ENCODE assay signal across 20 cellular contexts in the genomic region with DNA sequence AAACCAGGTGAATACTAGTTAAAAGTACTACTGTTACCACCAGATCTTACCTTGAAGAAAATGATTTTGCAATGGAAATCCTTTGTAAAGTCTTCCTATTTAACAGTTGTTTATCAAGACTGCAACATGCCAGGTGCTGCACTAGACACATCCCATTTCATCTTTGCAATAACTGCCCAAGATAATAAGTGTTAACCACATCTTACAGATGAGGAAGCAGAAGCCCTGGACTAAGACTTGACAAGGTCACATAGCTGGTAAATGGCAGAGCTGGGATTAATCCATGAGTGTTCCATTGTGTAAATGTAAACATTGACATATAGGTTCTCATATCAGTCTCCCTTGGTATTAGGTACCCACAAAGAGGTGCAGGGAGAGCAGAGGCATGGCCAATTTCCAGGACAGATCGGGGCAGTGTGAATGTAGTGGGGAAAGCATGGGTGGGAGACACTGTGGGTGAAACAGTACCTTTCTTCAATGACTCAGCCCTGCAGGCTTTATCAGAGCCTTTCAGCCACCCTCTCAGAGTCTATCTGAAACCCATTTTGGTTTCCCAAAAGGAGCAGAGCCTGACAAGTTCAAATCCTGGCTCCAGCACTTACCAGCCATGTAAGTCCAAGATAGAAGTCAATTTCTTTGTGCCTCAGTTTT. TPM values are rescaled to one million over a fixed set of nuclear protein-coding genes. Genes with fewer than 3 reads are reported as not detected.
DNase-seq lines count a peak whose midpoint lies in the region; ATAC-seq, FAIRE-seq and TF ChIP-seq lines count a peak whose summit lies in the region.
"Had no signal": no experiment of that assay in that cellular context is flagged by ENCODE, and none has a peak within 500 bp of the region (broad histone marks: within the 10 kb centered on the region; RNA-seq: fewer than 3 reads in every experiment).

No MANE protein-coding gene starts in this region.

- DNase-seq in activated naive CD4-positive, alpha-beta T cell treated with anti-CD3 and anti-CD28 coated beads, Interleukin-2, amount 50 U/mL, for 72 hours (ENCODE audit: low spot score in 2 of 2), result no peak
- DNase-seq in activated naive CD4-positive, alpha-beta T cell (lab: John Stamatoyannopoulos, UW), result no peak
- no peak for DNase-seq in Panc1 (ENCODE audit: low read depth, low spot score)
- DNase-seq in K562 (ENCODE audit: extremely low read depth in 1 of 4, low spot score in 3 of 4), result no peak
- no peak for DNase-seq in spleen
- DNase-seq in NCI-H1417 (lab: John Stamatoyannopoulos, UW), result no peak
- DNase-seq: activated CD4-positive, alpha-beta T cell treated with anti-CD3 and anti-CD28 coated beads for 48 hours; activated naive CD8-positive, alpha-beta T cell treated with anti-CD3 and anti-CD28 coated beads, Interleukin-2, amount 10 ng/mL, durations not matched to agents 7 days and 5 days; activated T-cell treated with anti-CD3 and anti-CD28 coated beads for 4 hours; CD4-positive, CD25-positive, alpha-beta regulatory T cell; DMS79; NCI-H1930; NCI-H524; T-helper 9 cell; transverse colon had no signal

- peak; percentile 30 to 39 for ATAC-seq in activated naive CD4-positive, alpha-beta T cell treated with anti-CD3 and anti-CD28 coated beads, Interleukin-2, amount 50 U/mL, for 72 hours
- ATAC-seq in Panc1 (no peak), K562 (no peak), GM21390 (IDR thresholded peaks at IDR 0.05; ENCODE audit: unreplicated experiment) (no peak), GM19324 (IDR thresholded peaks at IDR 0.05; ENCODE audit: low FRiP score, unreplicated experiment) (no peak)

- no peak overlapping the region for H2AFZ ChIP-seq in K562 (ENCODE audit: low read depth, low read length)
- H2AFZ ChIP-seq: neural progenitor cell had no signal

- CTCF ChIA-PET in Panc1 (lab: Charles Lee), result no interaction called here
- CTCF ChIA-PET in K562 (lab: Yijun Ruan, JAX; ENCODE audit: low intra/inter-chr PET ratio), result no interaction called here

- peak; percentile 55 for FAIRE-seq in K562 (lab: Jason Lieb, UNC)
- FAIRE-seq: bronchial epithelial cell had no signal

- TF ChIP-seq CTCF in Panc1 (IDR thresholded peaks at IDR 0.05) (no peak), K562 (IDR thresholded peaks at IDR 0.05 in 2 of 3, conservative IDR thresholded peaks at IDR 0.05 in 1 of 3; ENCODE audit: insufficient read depth in 2 of 3, low read depth in 1 of 3, low read length in 3 of 3) (no peak), spleen (IDR thresholded peaks at IDR 0.05 in 8 of 11, conservative IDR thresholded peaks at IDR 0.05 in 3 of 11) (no peak)

- intact Hi-C loops in Panc1 (cut with micrococcal nuclease; ENCODE audit: unreplicated experiment) (loop anchor here (10.0 kb wide), 1 partner anchor 106 kb away; no protein-coding TSS in a partner anchor), K562 (cut with micrococcal nuclease) (no loop called here), spleen (cut with DNase I; ENCODE audit: low total_unique reads) (no loop called here)

- peaks cover 0 to 14% of the 10 kb centered on the region in 2 donors for H3K36me3 Mint-ChIP-seq in activated naive CD4-positive, alpha-beta T cell treated with anti-CD3 and anti-CD28 coated beads, Interleukin-2, amount 50 U/mL, for 72 hours
- H3K36me3 Mint-ChIP-seq: CD4-positive, CD25-positive, alpha-beta regulatory T cell; neural progenitor cell had no signal

- H3K27ac Mint-ChIP-seq in activated naive CD4-positive, alpha-beta T cell treated with anti-CD3 and anti-CD28 coated beads, Interleukin-2, amount 50 U/mL, for 72 hours, result no peak overlapping the region
- H3K27ac Mint-ChIP-seq: activated naive CD8-positive, alpha-beta T cell treated with anti-CD3 and anti-CD28 coated beads, Interleukin-2, amount 10 ng/mL, durations not matched to agents 7 days and 5 days; CD4-positive, CD25-positive, alpha-beta regulatory T cell; neural progenitor cell had no signal

- H3K27ac ChIP-seq in Panc1 (ENCODE audit: low read length) (no peak overlapping the region; the same call in 1 of the 2 replicates), K562 (ENCODE audit: extremely low read depth, low read depth, low read length) (no peak overlapping the region), spleen (no peak overlapping the region)
- H3K27ac ChIP-seq: neural progenitor cell had no signal

- TF ChIP-seq POLR2A in K562 (conservative IDR thresholded peaks at IDR 0.05), result no peak
- no peak for TF ChIP-seq POLR2A in spleen (IDR thresholded peaks at IDR 0.05)

- H3K4me2 ChIP-seq in K562 (ENCODE audit: insufficient read depth, low read length), result peak overlapping the region; percentile 39; the same call in 1 of the 2 replicates
- H3K4me2 ChIP-seq: neural progenitor cell had no signal

- no peaks in the 10 kb centered on the region for H3K36me3 ChIP-seq in Panc1 (ENCODE audit: control insufficient read depth, insufficient read depth, low read length)
- no peaks in the 10 kb centered on the region for H3K36me3 ChIP-seq in K562 (ENCODE audit: control insufficient read depth, insufficient read depth, low read length)
- H3K36me3 ChIP-seq in spleen, result no peaks in the 10 kb centered on the region
- H3K36me3 ChIP-seq: neural progenitor cell, transverse colon had no signal

- no peaks in the 10 kb centered on the region for H3K9me1 ChIP-seq in K562 (ENCODE audit: control insufficient read depth, insufficient read depth, low read length)

- BruUV-seq in Panc1 (replicated peaks; lab: Mats Ljungman, UMichigan) (TSS peak; percentile 46), K562 (replicated peaks; lab: Mats Ljungman, UMichigan) (no TSS peak)

- H3K4me1 ChIP-seq in Panc1 (ENCODE audit: control insufficient read depth, insufficient read depth, low read length) (peaks cover 41% of the 10 kb centered on the region), K562 (replicated peaks in 1 of 2; ENCODE audit: control insufficient read depth in 2 of 2, insufficient read depth in 2 of 2, low read length in 2 of 2) (peaks cover 26 to 55% of the 10 kb centered on the region in 2 experiments), spleen (peaks cover 4 to 72% (median 32%) of the 10 kb centered on the region in 6 donors)

- H3K27me3 ChIP-seq in Panc1 (ENCODE audit: control insufficient read depth, insufficient read depth, low read length) (no peaks in the 10 kb centered on the region), K562 (ENCODE audit: control insufficient read depth in 2 of 2, insufficient read depth in 2 of 2, low read length in 2 of 2) (no peaks in the 10 kb centered on the region), spleen (replicated peaks in 1 of 7) (peaks cover 0 to 6% (median 0%) of the 10 kb centered on the region in 7 donors)
- H3K27me3 ChIP-seq: neural progenitor cell, transverse colon had no signal

- H4K20me1 ChIP-seq in K562 (replicated peaks; ENCODE audit: control insufficient read depth, insufficient read depth, low read length), result no peaks in the 10 kb centered on the region

- no peaks in the 10 kb centered on the region for H3K9me3 Mint-ChIP-seq in activated naive CD4-positive, alpha-beta T cell treated with anti-CD3 and anti-CD28 coated beads, Interleukin-2, amount 50 U/mL, for 72 hours
- H3K9me3 Mint-ChIP-seq: activated naive CD8-positive, alpha-beta T cell treated with anti-CD3 and anti-CD28 coated beads, Interleukin-2, amount 10 ng/mL, durations not matched to agents 7 days and 5 days; CD4-positive, CD25-positive, alpha-beta regulatory T cell; neural progenitor cell had no signal

- no peak for TF ChIP-seq EP300 in K562 (IDR thresholded peaks at IDR 0.05; ENCODE audit: low read length)

- in situ Hi-C loops in Panc1 (cut with HindIII; ENCODE audit: low pct_unique_long_range_greater_than_20kb, low sequenced_read_pairs) (no loop called here), K562 (cut with MboI) (no loop called here)

- H3K9me3 ChIP-seq in Panc1 (ENCODE audit: control insufficient read depth, insufficient read depth, low read depth, low read length) (no peaks in the 10 kb centered on the region), K562 (replicated peaks; ENCODE audit: control insufficient read depth, insufficient read depth, low read depth, low read length) (no peaks in the 10 kb centered on the region), spleen (no peaks in the 10 kb centered on the region)
- H3K9me3 ChIP-seq: transverse colon had no signal

- POLR2A ChIA-PET in Panc1 (lab: Charles Lee) (no interaction called here), K562 (lab: Yijun Ruan, JAX) (interaction anchor here (0.6 to 1.5 kb wide), 2 partner anchors 15 to 671 kb away, joined by 3 to 5 read pairs; no protein-coding TSS in a partner anchor)

- 0% methylated on average over 1 of the region's 1 CpG for WGBS in K562 (ENCODE audit: insufficient coverage, low coverage, missing lambda C conversion rate)
- WGBS in spleen, 5 donors, result 78 to 92% (median 82%) methylated on average over 1 of the region's 1 CpG

- no peak for TF ChIP-seq RAD21 in K562 (CRISPR knock-in tag; conservative IDR thresholded peaks at IDR 0.05 in 1 of 2, IDR thresholded peaks at IDR 0.05 in 1 of 2)

- H3K4me3 ChIP-seq in Panc1 (ENCODE audit: low read depth in 2 of 2, low read length in 2 of 2), result no peak overlapping the region
- no peak overlapping the region for H3K4me3 ChIP-seq in K562
- no peak overlapping the region for H3K4me3 ChIP-seq in spleen
- H3K4me3 ChIP-seq: neural progenitor cell, transverse colon had no signal

- H3K9ac ChIP-seq in K562 (ENCODE audit: insufficient read depth in 1 of 2, low read depth in 2 of 2, low read length in 2 of 2), result no peak overlapping the region
- H3K9ac ChIP-seq: neural progenitor cell had no signal

- H3K79me2 ChIP-seq in K562 (ENCODE audit: control insufficient read depth, insufficient read depth, low read length), result peaks cover 11% of the 10 kb centered on the region; the same call in 2 of the 3 replicates

RNA-seq across cellular contexts. Expression of gene MICAL2, which starts 17.9 kb away (rescaled TPM):
- total RNA-seq in activated naive CD4-positive, alpha-beta T cell treated with anti-CD3 and anti-CD28 coated beads, Interleukin-2, amount 50 U/mL, for 72 hours, result 100 to 1,000 TPM in 1 of 2 donors, 10 to 100 TPM in 1; 60.8 to 124 TPM
- total RNA-seq in Panc1 (2021; ENCODE audit: unreplicated experiment), result 199 TPM
- 183 TPM for polyA plus RNA-seq in Panc1 (2012; ENCODE audit: insufficient read length)
- total RNA-seq in K562 (2011; cell fraction: chromatin; rRNA removed; ENCODE audit: low replicate concordance), result 173 and 222 TPM in 2 replicates
- total RNA-seq in K562 (2011; cell fraction: nucleolus; rRNA removed), result 77.0 and 99.7 TPM in 2 replicates
- total RNA-seq in K562 (2011; cell fraction: nucleoplasm; rRNA removed), result 107 and 133 TPM in 2 replicates
- 33.6 and 42.7 TPM in 2 replicates for total RNA-seq in K562 (2014; rRNA removed)
- 35.0 and 36.8 TPM in 2 replicates for total RNA-seq in K562 (2014; rRNA removed; fragmentation: Illumina TruSeq; extraction: Trizol)
- total RNA-seq in K562 (2015; rRNA removed; fragmentation: Illumina TruSeq; extraction: Trizol), result 22.9 and 23.7 TPM in 2 replicates
- total RNA-seq in K562 (2021), result 63.5 and 64.2 TPM in 2 replicates
- 38.1 and 47.3 TPM in 2 replicates for polyA plus RNA-seq in K562 (2011; rRNA removed)
- 28.3 and 36.5 TPM in 2 replicates for polyA plus RNA-seq in K562 (2011; cell fraction: cytosol; rRNA removed)
- 46.0 and 76.1 TPM in 2 replicates for polyA plus RNA-seq in K562 (2011; cell fraction: nucleus; rRNA removed)
- polyA plus RNA-seq in K562 (2012), result 31.7 and 42.8 TPM in 2 replicates
- polyA plus RNA-seq in K562 (2014; fragmentation: Illumina TruSeq; extraction: Trizol), result 40.3 and 43.0 TPM in 2 replicates
- polyA plus RNA-seq in K562 (2014; fragmentation: Nextera tagmentation; extraction: Ambion mirVana), result 1 to 10 TPM; 4.7 to 5.9 TPM
- polyA plus RNA-seq in K562 (2014; rRNA removed), result 23.3 and 24.0 TPM in 2 replicates
- polyA minus RNA-seq in K562 (2011; rRNA and poly(A)+ RNA removed), result 82.4 and 92.6 TPM in 2 replicates
- 47.4 and 54.4 TPM in 2 replicates for polyA minus RNA-seq in K562 (2011; cell fraction: cytosol; rRNA and poly(A)+ RNA removed)
- 66.9 and 104 TPM in 2 replicates for polyA minus RNA-seq in K562 (2011; cell fraction: nucleus; rRNA and poly(A)+ RNA removed)
- total RNA-seq in spleen, result 10 to 100 TPM; 18.6 to 50.8 (median 36.4) TPM
- 1 to 10 TPM; 1.9 to 4.6 (median 2.2) TPM for polyA plus RNA-seq in spleen
- total RNA-seq: OCI-LY7 had no signal

Comparison
In these comparisons a context has a peak if more than half of its experiments do, and no peak if none do; other contexts are left out.
1. ATAC-seq: peak in activated naive CD4-positive, alpha-beta T cell treated with anti-CD3 and anti-CD28 coated beads, Interleukin-2, amount 50 U/mL, for 72 hours (2 of 2); none in Panc1 (single experiment), K562 (single experiment), GM21390 (single experiment) and GM19324 (single experiment).